18 cellular contexts compared by ENCODE assay signal in genomic region chr7:84283798-84284197, GRCh38.
DNase-seq lines count a peak whose midpoint lies in the region; ATAC-seq, FAIRE-seq and TF ChIP-seq lines count a peak whose summit lies in the region.
"Had no signal": no experiment of that assay in that cellular context is flagged by ENCODE, and none has a peak within 500 bp of the region (broad histone marks: within the 10 kb centered on the region; RNA-seq: fewer than 3 reads in every experiment).

No MANE protein-coding gene starts in this region.

- TF ChIP-seq CTCF in HepG2 (CRISPR knock-in tag; IDR thresholded peaks at IDR 0.05) (no peak), right lobe of liver (IDR thresholded peaks at IDR 0.05) (no peak), IMR-90 (conservative IDR thresholded peaks at IDR 0.05; ENCODE audit: low read depth, low read length) (no peak), K562 (IDR thresholded peaks at IDR 0.05 in 2 of 3, conservative IDR thresholded peaks at IDR 0.05 in 1 of 3; ENCODE audit: insufficient read depth in 2 of 3, low read depth in 1 of 3, low read length in 3 of 3) (no peak), adrenal gland (IDR thresholded peaks at IDR 0.05) (no peak)

- H3K79me1 ChIP-seq in IMR-90 (ENCODE audit: low read depth in 1 of 2, low read length in 2 of 2), result no peaks in the 10 kb centered on the region

- H3K56ac ChIP-seq in IMR-90 (ENCODE audit: extremely low read depth, insufficient read depth, low read length), result no peak overlapping the region

- H3K9me3 ChIP-seq in HepG2 (ENCODE audit: low read length) (no peaks in the 10 kb centered on the region), right lobe of liver (no peaks in the 10 kb centered on the region), IMR-90 (ENCODE audit: control insufficient read depth, insufficient read depth, low read length) (no peaks in the 10 kb centered on the region), K562 (replicated peaks; ENCODE audit: control insufficient read depth, insufficient read depth, low read depth, low read length) (no peaks in the 10 kb centered on the region; the same call in 1 of the 2 replicates), adrenal gland (replicated peaks in 1 of 3) (no peaks in the 10 kb centered on the region)

- TF ChIP-seq POLR2A in HepG2 (IDR thresholded peaks at IDR 0.05; ENCODE audit: insufficient read depth in 1 of 2, low read depth in 2 of 2, low read length in 2 of 2) (no peak), right lobe of liver (IDR thresholded peaks at IDR 0.05) (no peak), IMR-90 (IDR thresholded peaks at IDR 0.05; ENCODE audit: low read depth, low read length) (no peak), K562 (conservative IDR thresholded peaks at IDR 0.05) (no peak), adrenal gland (IDR thresholded peaks at IDR 0.05) (no peak)

- no peak overlapping the region for H4K8ac ChIP-seq in IMR-90 (ENCODE audit: low read depth in 2 of 2, low read length in 2 of 2)

- no peak overlapping the region for H3K27ac ChIP-seq in HepG2 (ENCODE audit: extremely low read length, insufficient read depth, low read length)
- no peak overlapping the region for H3K27ac ChIP-seq in right lobe of liver
- no peak overlapping the region for H3K27ac ChIP-seq in IMR-90 (ENCODE audit: insufficient read depth, low read length)
- no peak overlapping the region for H3K27ac ChIP-seq in K562 (ENCODE audit: extremely low read depth, low read depth, low read length)
- H3K27ac ChIP-seq in adrenal gland, result no peak overlapping the region

- H3K4me2 ChIP-seq in HepG2 (ENCODE audit: low read depth, low read length) (no peak overlapping the region), IMR-90 (ENCODE audit: low read depth, low read length) (no peak overlapping the region), K562 (ENCODE audit: insufficient read depth, low read length) (no peak overlapping the region)

- intact Hi-C loops in HepG2 (cut with micrococcal nuclease; ENCODE audit: unreplicated experiment), result no loop called here
- intact Hi-C loops in right lobe of liver (cut with DNase I), result no loop called here
- intact Hi-C loops in IMR-90 (cut with micrococcal nuclease), result no loop called here
- intact Hi-C loops in K562 (cut with micrococcal nuclease), result no loop called here
- intact Hi-C loops in adrenal gland (cut with DNase I), result no loop called here

- no peak for TF ChIP-seq EP300 in HepG2 (IDR thresholded peaks at IDR 0.05; ENCODE audit: low read depth in 2 of 2, low read length in 2 of 2)
- no peak for TF ChIP-seq EP300 in HepG2 (CRISPR knock-in tag; IDR thresholded peaks at IDR 0.05; ENCODE audit: borderline replicate concordance)
- TF ChIP-seq EP300 in K562 (IDR thresholded peaks at IDR 0.05; ENCODE audit: low read length), result no peak

- CTCF ChIA-PET in HepG2 (lab: Yijun Ruan, JAX; ENCODE audit: low intra/inter-chr PET ratio, low total read pairs) (no interaction called here), IMR-90 (lab: Yijun Ruan, JAX) (no interaction called here), K562 (lab: Yijun Ruan, JAX; ENCODE audit: low intra/inter-chr PET ratio) (no interaction called here)

- H3K4me1 ChIP-seq in HepG2 (ENCODE audit: insufficient read depth, low read length), result no peaks in the 10 kb centered on the region
- no peaks in the 10 kb centered on the region for H3K4me1 ChIP-seq in right lobe of liver
- H3K4me1 ChIP-seq in IMR-90 (ENCODE audit: control insufficient read depth, insufficient read depth, low read length), result no peaks in the 10 kb centered on the region
- no peaks in the 10 kb centered on the region for H3K4me1 ChIP-seq in K562 (replicated peaks in 1 of 2; ENCODE audit: control insufficient read depth in 2 of 2, insufficient read depth in 2 of 2, low read length in 2 of 2)
- H3K4me1 ChIP-seq in adrenal gland (replicated peaks in 1 of 2), result no peaks in the 10 kb centered on the region

- no peak overlapping the region for H3K4ac ChIP-seq in IMR-90 (ENCODE audit: low read depth, low read length)

- H3K36me3 ChIP-seq in HepG2 (replicated peaks in 1 of 2; ENCODE audit: control insufficient read depth in 1 of 2, insufficient read depth in 2 of 2, low read length in 2 of 2), result no peaks in the 10 kb centered on the region
- H3K36me3 ChIP-seq in right lobe of liver, result no peaks in the 10 kb centered on the region
- no peaks in the 10 kb centered on the region for H3K36me3 ChIP-seq in IMR-90 (ENCODE audit: control insufficient read depth, insufficient read depth, low read length)
- no peaks in the 10 kb centered on the region for H3K36me3 ChIP-seq in K562 (ENCODE audit: control insufficient read depth, insufficient read depth, low read length)
- H3K36me3 ChIP-seq in adrenal gland (replicated peaks in 1 of 2), result no peaks in the 10 kb centered on the region

- H3K4me3 ChIP-seq in HepG2 (replicated peaks in 1 of 3; ENCODE audit: insufficient read depth in 1 of 3, low read depth in 2 of 3, low read length in 3 of 3) (no peak overlapping the region), right lobe of liver (no peak overlapping the region), IMR-90 (ENCODE audit: insufficient read depth, low read depth, low read length) (no peak overlapping the region), K562 (no peak overlapping the region), adrenal gland (no peak overlapping the region)

- no peak overlapping the region for H2BK120ac ChIP-seq in IMR-90 (ENCODE audit: low read depth, low read length)

- H3K27me3 ChIP-seq in HepG2 (ENCODE audit: control insufficient read depth in 1 of 2, insufficient read depth in 2 of 2, low read length in 2 of 2) (no peaks in the 10 kb centered on the region), right lobe of liver (no peaks in the 10 kb centered on the region), IMR-90 (ENCODE audit: control insufficient read depth, insufficient read depth, low read length) (no peaks in the 10 kb centered on the region), K562 (ENCODE audit: control insufficient read depth in 2 of 2, insufficient read depth in 2 of 2, low read length in 2 of 2) (no peaks in the 10 kb centered on the region), adrenal gland (no peaks in the 10 kb centered on the region)

- H4K5ac ChIP-seq in IMR-90 (ENCODE audit: low read depth, low read length), result no peak overlapping the region

- H3K18ac ChIP-seq in IMR-90 (ENCODE audit: low read depth, low read length), result no peak overlapping the region

- DNase-seq in HepG2 (ENCODE audit: low spot score), result no peak
- no peak for DNase-seq in right lobe of liver
- no peak for DNase-seq in IMR-90
- DNase-seq in K562 (ENCODE audit: extremely low read depth in 1 of 4, low spot score in 3 of 4), result no peak
- DNase-seq in NCI-H1048 (lab: John Stamatoyannopoulos, UW), result no peak
- no peak for DNase-seq in adrenal gland
- no peak for DNase-seq in HCEC 1CT
- DNase-seq: 8988T; C1 segment of cervical spinal cord; Calu3; CD4-positive, alpha-beta memory T cell; COR-L47; DMS53; DMS79 treated with DMSO at 0.1 percent for 48 hours; GOT3; H7; HFFc6 had no signal

- 24% methylated on average over 2 of the region's 2 CpGs for WGBS in HepG2 (ENCODE audit: low lambda C conversion rate)
- 50% methylated on average over 2 of the region's 2 CpGs for WGBS in right lobe of liver (ENCODE audit: insufficient coverage, low coverage, low lambda C conversion rate, missing lambda C conversion rate)
- WGBS in IMR-90 (ENCODE audit: extremely low coverage in 2 of 2, insufficient read length in 1 of 2), 2 experiments, result no CpG with 5 or more reads among the region's 2 CpGs
- 0% methylated on average over 2 of the region's 2 CpGs for WGBS in K562 (ENCODE audit: insufficient coverage, low coverage, missing lambda C conversion rate)
- WGBS in adrenal gland, 4 donors, result 75 to 93% (median 84%) methylated on average over 2 of the region's 2 CpGs

- H2AFZ ChIP-seq in HepG2 (ENCODE audit: low read length) (no peak overlapping the region), IMR-90 (replicated peaks; ENCODE audit: low read length, poor library complexity) (no peak overlapping the region), K562 (ENCODE audit: low read depth, low read length) (no peak overlapping the region)

- ATAC-seq in HepG2, result no peak
- ATAC-seq in right lobe of liver, result no peak
- no peak for ATAC-seq in IMR-90 (ENCODE audit: low read depth)
- ATAC-seq in K562, result no peak

- H3K14ac ChIP-seq in IMR-90 (replicated peaks; ENCODE audit: low read depth, low read length), result no peak overlapping the region

- peaks cover 3% of the 10 kb centered on the region; the same call in 1 of the 2 replicates for H3K9me1 ChIP-seq in IMR-90 (ENCODE audit: insufficient read depth, low read length)
- H3K9me1 ChIP-seq in K562 (ENCODE audit: control insufficient read depth, insufficient read depth, low read length), result no peaks in the 10 kb centered on the region

- H2BK5ac ChIP-seq in IMR-90 (ENCODE audit: low read depth, low read length, poor library complexity, severe bottlenecking), result no peak overlapping the region

- H2BK15ac ChIP-seq in IMR-90 (ENCODE audit: low read depth, low read length), result no peak overlapping the region

- no peak overlapping the region for H3K23ac ChIP-seq in IMR-90 (ENCODE audit: low read depth, low read length)

- H3K9ac ChIP-seq in HepG2 (ENCODE audit: insufficient read depth, low read depth, low read length) (no peak overlapping the region), IMR-90 (ENCODE audit: low read depth, low read length) (no peak overlapping the region), K562 (ENCODE audit: insufficient read depth in 1 of 2, low read depth in 2 of 2, low read length in 2 of 2) (no peak overlapping the region)

- POLR2A ChIA-PET in HepG2 (lab: Yijun Ruan, JAX), result no interaction called here
- POLR2A ChIA-PET in IMR-90 (lab: Charles Lee; ENCODE audit: unreplicated experiment), result no interaction called here
- POLR2A ChIA-PET in K562 (lab: Yijun Ruan, JAX), result no interaction called here

- TF ChIP-seq RAD21 in HepG2 (CRISPR knock-in tag; IDR thresholded peaks at IDR 0.05) (no peak), IMR-90 (IDR thresholded peaks at IDR 0.05; ENCODE audit: low read length) (no peak), K562 (CRISPR knock-in tag; conservative IDR thresholded peaks at IDR 0.05 in 1 of 2, IDR thresholded peaks at IDR 0.05 in 1 of 2) (no peak)

- no peak overlapping the region for H4K91ac ChIP-seq in IMR-90 (ENCODE audit: insufficient read depth, low read depth, low read length)

- dilution Hi-C loops in IMR-90 (cut with HindIII; ENCODE audit: low sequenced_read_pairs, unreplicated experiment), result no loop called here

- BruUV-seq in HepG2 (replicated peaks; lab: Mats Ljungman, UMichigan) (no TSS peak), IMR-90 (replicated peaks; lab: Mats Ljungman, UMichigan) (no TSS peak), K562 (replicated peaks; lab: Mats Ljungman, UMichigan) (no TSS peak)

- FAIRE-seq in HepG2 (lab: Jason Lieb, UNC) (no peak), K562 (lab: Jason Lieb, UNC) (no peak)
- FAIRE-seq: GM12892 had no signal

- H2AK5ac ChIP-seq in IMR-90 (ENCODE audit: low read depth, low read length), result no peak overlapping the region

- H2BK20ac ChIP-seq in IMR-90 (ENCODE audit: low read depth, low read length), result no peak overlapping the region

- no peaks in the 10 kb centered on the region for H4K20me1 ChIP-seq in HepG2 (ENCODE audit: insufficient read depth, low read length)
- no peaks in the 10 kb centered on the region for H4K20me1 ChIP-seq in IMR-90 (ENCODE audit: insufficient read depth, low read length)
- H4K20me1 ChIP-seq in K562 (replicated peaks; ENCODE audit: control insufficient read depth, insufficient read depth, low read length), result no peaks in the 10 kb centered on the region

- no peak overlapping the region for H2AK9ac ChIP-seq in IMR-90 (replicated peaks; ENCODE audit: low read depth, low read length, poor library complexity)

- H3K79me2 ChIP-seq in HepG2 (ENCODE audit: insufficient read depth, low read length), result no peaks in the 10 kb centered on the region
- no peaks in the 10 kb centered on the region for H3K79me2 ChIP-seq in K562 (ENCODE audit: control insufficient read depth, insufficient read depth, low read length)

- in situ Hi-C loops in HepG2 (cut with HindIII; ENCODE audit: extremely low pct_ligation_motif_present, low pct_unique_long_range_greater_than_20kb) (no loop called here), IMR-90 (cut with MboI; ENCODE audit: low sequenced_read_pairs) (no loop called here), K562 (cut with MboI) (no loop called here)

Comparison
In these comparisons a context has a peak if more than half of its experiments do, and no peak if none do; other contexts are left out.
1. Of the 241 proteins assayed by ChIP-seq in both HepG2 and K562: peak only in HepG2: none; only in K562: MAFG; in both: MAFF and MAFK; in neither: 238.